Comparison of ENCODE assay signal across 9 cellular contexts in the genomic region with DNA sequence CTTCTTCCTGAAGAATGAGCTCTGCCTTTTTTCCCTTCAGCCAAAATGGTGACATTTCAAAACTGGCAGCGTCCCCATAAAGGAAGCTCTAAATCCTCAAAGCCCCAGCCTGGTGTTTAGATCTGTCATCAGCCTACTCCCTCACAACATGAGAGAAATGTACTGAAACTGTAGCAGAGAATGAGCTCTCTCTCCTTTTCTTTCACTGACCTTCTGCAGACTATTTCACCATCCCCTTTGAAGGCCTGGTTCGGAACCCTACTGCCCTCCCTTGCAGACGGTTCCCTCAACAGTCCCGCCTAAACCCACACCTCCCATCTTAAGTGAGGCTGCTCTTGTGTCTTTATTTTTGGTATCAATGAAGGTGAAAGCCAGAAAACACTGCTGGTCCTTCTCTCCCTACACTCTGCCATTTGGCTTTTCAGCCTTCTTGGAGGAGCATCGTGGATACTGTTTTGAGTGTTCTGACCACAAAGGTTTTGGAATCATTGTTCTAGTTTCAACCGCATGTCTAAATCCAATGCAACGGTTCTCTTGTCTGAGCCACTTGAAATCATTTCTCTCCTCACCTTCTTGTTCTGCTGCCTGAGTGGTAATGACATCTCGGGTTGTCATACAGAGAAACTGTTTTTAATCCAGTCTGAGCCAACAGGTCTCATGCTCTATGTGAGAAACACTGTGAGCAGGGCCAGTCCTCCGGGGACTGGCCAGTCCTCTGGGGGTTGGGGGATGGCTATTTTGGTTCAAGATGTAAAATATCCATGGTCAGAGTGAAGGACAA.
DNase-seq lines count a peak whose midpoint lies in the region; ATAC-seq lines count a peak whose summit lies in the region.
"Had no signal": no experiment of that assay in that cellular context is flagged by ENCODE, and none has a peak within 500 bp of the region (broad histone marks: within the 10 kb centered on the region; RNA-seq: fewer than 3 reads in every experiment).

No MANE protein-coding gene starts in this region.

- DNase-seq in stimulated activated CD4-positive, alpha-beta T cell treated with anti-CD3 and anti-CD28 coated beads, Interleukin-4, amount 100 ng/mL, for 24 hours = peak; percentile 56
- DNase-seq in stimulated activated CD4-positive, alpha-beta T cell treated with anti-CD3 and anti-CD28 coated beads, Interleukin-15, amount 100 ng/mL, for 24 hours = no peak
- peak; percentile 75 to 77 for DNase-seq in activated T-cell treated with anti-CD3 and anti-CD28 coated beads, Interleukin-2, amount 50 U/mL, for 48 hours
- DNase-seq in NCI-H1436 treated with DMSO at 0.1 percent for 48 hours (lab: John Stamatoyannopoulos, UW) (no peak), T-helper 9 cell (no peak), NCI-H146 treated with DMSO at 0.1 percent for 48 hours (lab: John Stamatoyannopoulos, UW; ENCODE audit: unreplicated experiment) (no peak)
- no peak for DNase-seq in stimulated activated CD4-positive, alpha-beta T cell treated with anti-CD3 and anti-CD28 coated beads, Interleukin-2, amount 100 ng/mL, for 48 hours
- DNase-seq: cerebellar nuclear complex had no signal

- ATAC-seq in HG02973 (IDR thresholded peaks at IDR 0.05; ENCODE audit: unreplicated experiment) = peak; percentile 65

Comparison
In these comparisons a context has a peak if more than half of its experiments do, and no peak if none do; other contexts are left out.
1. DNase-seq: peak in stimulated activated CD4-positive, alpha-beta T cell treated with anti-CD3 and anti-CD28 coated beads, Interleukin-4, amount 100 ng/mL, for 24 hours (single experiment) and activated T-cell treated with anti-CD3 and anti-CD28 coated beads, Interleukin-2, amount 50 U/mL, for 48 hours (2 of 2); none in stimulated activated CD4-positive, alpha-beta T cell treated with anti-CD3 and anti-CD28 coated beads, Interleukin-15, amount 100 ng/mL, for 24 hours (single experiment), NCI-H1436 treated with DMSO at 0.1 percent for 48 hours (single experiment), T-helper 9 cell (single experiment), stimulated activated CD4-positive, alpha-beta T cell treated with anti-CD3 and anti-CD28 coated beads, Interleukin-2, amount 100 ng/mL, for 48 hours (0 of 2) and NCI-H146 treated with DMSO at 0.1 percent for 48 hours (single experiment).